16 cellular contexts compared by ENCODE assay signal in genomic region chr2:166651080-166651675, GRCh38.
DNase-seq lines count a peak whose midpoint lies in the region; ATAC-seq and TF ChIP-seq lines count a peak whose summit lies in the region.
"Had no signal": no experiment of that assay in that cellular context is flagged by ENCODE, and none has a peak within 500 bp of the region (broad histone marks: within the 10 kb centered on the region; RNA-seq: fewer than 3 reads in every experiment).

No MANE protein-coding gene starts in this region.

- H3K36me3 ChIP-seq in ascending aorta, result no peaks in the 10 kb centered on the region
- H3K36me3 ChIP-seq: BLaER1, gastroesophageal sphincter had no signal

- peaks cover 8% of the 10 kb centered on the region; the same call in 1 of the 2 replicates for H3K4me1 Mint-ChIP-seq in HFFc6 (ENCODE audit: low read depth)

- no peak for TF ChIP-seq CTCF in astrocyte of the spinal cord (IDR thresholded peaks at IDR 0.05; ENCODE audit: low read depth, low read length)
- TF ChIP-seq CTCF in ascending aorta (IDR thresholded peaks at IDR 0.05), result no peak
- TF ChIP-seq CTCF in HFFc6 (IDR thresholded peaks at IDR 0.05), result no peak

- no peak overlapping the region for H3K27ac ChIP-seq in ascending aorta
- H3K27ac ChIP-seq: BLaER1, coronary artery, gastroesophageal sphincter, HL-60 had no signal

- no peak overlapping the region for H3K4me3 ChIP-seq in astrocyte of the spinal cord (ENCODE audit: low read depth, low read length)
- no peak overlapping the region for H3K4me3 ChIP-seq in ascending aorta
- H3K4me3 ChIP-seq: BLaER1, coronary artery, gastroesophageal sphincter had no signal

- no peaks in the 10 kb centered on the region for H3K9me3 ChIP-seq in ascending aorta
- H3K9me3 ChIP-seq: BLaER1, gastroesophageal sphincter had no signal

- no peaks in the 10 kb centered on the region for H3K9me3 Mint-ChIP-seq in HFFc6

- DNase-seq in COLO668 (lab: John Stamatoyannopoulos, UW; ENCODE audit: unreplicated experiment) (peak; percentile 15), HT1080 (ENCODE audit: low read depth) (peak; percentile 49), astrocyte of the spinal cord (ENCODE audit: low read depth, low spot score) (peak; percentile 81), kidney glomerular epithelial cell (lab: John Stamatoyannopoulos, UW) (peak; percentile 65), ascending aorta (ENCODE audit: low spot score in 2 of 2) (no peak), HFFc6 (no peak), GM03348 (ENCODE audit: low spot score) (no peak)
- DNase-seq: activated CD8-positive, alpha-beta T cell treated with anti-CD3 and anti-CD28 coated beads, Interleukin-2, amount 10 ng/mL, durations not matched to agents 7 days and 5 days; GF-D8; left cardiac atrium had no signal

- H3K4me1 ChIP-seq in ascending aorta, result no peaks in the 10 kb centered on the region
- H3K4me1 ChIP-seq: BLaER1, gastroesophageal sphincter had no signal

- no peak overlapping the region for H3K4me3 Mint-ChIP-seq in HFFc6
- H3K4me3 Mint-ChIP-seq: activated CD8-positive, alpha-beta T cell treated with anti-CD3 and anti-CD28 coated beads, Interleukin-2, amount 10 ng/mL, durations not matched to agents 7 days and 5 days; natural killer cell treated with Interleukin-12 subunit alpha and Interleukin-12 subunit beta and Interleukin-15 and Interleukin-18, amount 100 ng/mL, for 72 hours had no signal

- intact Hi-C loops in ascending aorta (cut with DNase I), result no loop called here

- H3K27me3 Mint-ChIP-seq in HFFc6 (ENCODE audit: insufficient read depth), result no peaks in the 10 kb centered on the region; the same call in 1 of the 2 replicates
- H3K27me3 Mint-ChIP-seq: natural killer cell treated with Interleukin-12 subunit alpha and Interleukin-12 subunit beta and Interleukin-15 and Interleukin-18, amount 100 ng/mL, for 72 hours had no signal

- H3K27me3 ChIP-seq in ascending aorta, result no peaks in the 10 kb centered on the region
- H3K27me3 ChIP-seq: BLaER1, gastroesophageal sphincter had no signal

- in situ Hi-C loops in astrocyte of the spinal cord (cut with HindIII; ENCODE audit: low sequenced_read_pairs), result no loop called here

- H3K36me3 Mint-ChIP-seq in HFFc6 (ENCODE audit: low read depth), result no peaks in the 10 kb centered on the region

- no peak for ATAC-seq in HG03342 (IDR thresholded peaks at IDR 0.05; ENCODE audit: unreplicated experiment)
- ATAC-seq: activated CD8-positive, alpha-beta T cell treated with anti-CD3 and anti-CD28 coated beads, Interleukin-2, amount 10 ng/mL, durations not matched to agents 7 days and 5 days; gastroesophageal sphincter; left cardiac atrium; natural killer cell treated with Interleukin-12 subunit alpha and Interleukin-12 subunit beta and Interleukin-15 and Interleukin-18, amount 100 ng/mL, for 72 hours had no signal

- no peak overlapping the region for H3K27ac Mint-ChIP-seq in HFFc6
- H3K27ac Mint-ChIP-seq: activated CD8-positive, alpha-beta T cell treated with anti-CD3 and anti-CD28 coated beads, Interleukin-2, amount 10 ng/mL, durations not matched to agents 7 days and 5 days; natural killer cell treated with Interleukin-12 subunit alpha and Interleukin-12 subunit beta and Interleukin-15 and Interleukin-18, amount 100 ng/mL, for 72 hours had no signal

Comparison
In these comparisons a context has a peak if more than half of its experiments do, and no peak if none do; other contexts are left out.
1. DNase-seq: peak in COLO668 (single experiment), HT1080 (single experiment), astrocyte of the spinal cord (single experiment) and kidney glomerular epithelial cell (single experiment); none in ascending aorta (0 of 2), HFFc6 (single experiment) and GM03348 (single experiment).